Comparison of ENCODE assay signal across 1 cellular context in genomic region chr6:136792066-136792944, GRCh38.
A peak's percentile ranks its signal among the peaks of the same experiment; 100 is the strongest.
TF ChIP-seq lines count a peak whose summit lies in the region.

Gene MAP3K5 (minus strand): TSS chr6:136792477. CDS start chr6:136792157, 320 bp downstream.

TF ChIP-seq in K562, 482 proteins besides CTCF, POLR2A, EP300 and RAD21 (continued from another document and continues in another):
- TF ChIP-seq E4F1 (CRISPR knock-in tag; IDR thresholded peaks at IDR 0.05; ENCODE audit: borderline replicate concordance) (no peak), DLX4 (CRISPR knock-in tag; IDR thresholded peaks at IDR 0.05) (no peak), ZFX (CRISPR knock-in tag; IDR thresholded peaks at IDR 0.05) (peak; percentile 87), SMAD4 (CRISPR knock-in tag; conservative IDR thresholded peaks at IDR 0.05) (peak; percentile 94), TOE1 (IDR thresholded peaks at IDR 0.05; ENCODE audit: borderline replicate concordance) (peak; percentile 76; the same call in 1 of the 2 replicates), TOE1 (CRISPR knock-in tag; IDR thresholded peaks at IDR 0.05; ENCODE audit: borderline replicate concordance, low read depth) (no peak), FIP1L1 (IDR thresholded peaks at IDR 0.05; ENCODE audit: low read depth, low read length, poor library complexity, severe bottlenecking) (peak; percentile 78), CCNT2 (IDR thresholded peaks at IDR 0.05; ENCODE audit: borderline replicate concordance, extremely low read depth, insufficient read length, low read depth, low read length) (peak; percentile 81), CHD2 (IDR thresholded peaks at IDR 0.05; ENCODE audit: low read depth, low read length) (0 out of 2 replicates have a peak, but pooled peaks have one; percentile 2), OTX1 (CRISPR knock-in tag; IDR thresholded peaks at IDR 0.05) (no peak), HDAC1 (IDR thresholded peaks at IDR 0.05) (peak in 1 of 2 experiments; percentile 84; a peak in 2 of 4 replicates), NBN (IDR thresholded peaks at IDR 0.05; ENCODE audit: low read depth) (peak; percentile 88; the same call in 1 of the 2 replicates), MYBL2 (IDR thresholded peaks at IDR 0.05; ENCODE audit: low read depth) (no peak), MYBL2 (CRISPR knock-in tag; IDR thresholded peaks at IDR 0.05; ENCODE audit: borderline replicate concordance) (no peak), SOX6 (IDR thresholded peaks at IDR 0.05) (peak; percentile 58), ATF2 (CRISPR knock-in tag; IDR thresholded peaks at IDR 0.05) (no peak), ZBTB40 (IDR thresholded peaks at IDR 0.05) (peak; percentile 47; the same call in 1 of the 2 replicates), ZBTB40 (CRISPR knock-in tag; IDR thresholded peaks at IDR 0.05) (peak; percentile 61; the same call in 1 of the 2 replicates), ZNF41 (CRISPR knock-in tag; conservative IDR thresholded peaks at IDR 0.05) (no peak), KDM4B (IDR thresholded peaks at IDR 0.05; ENCODE audit: borderline replicate concordance in 2 of 2, low read depth in 1 of 2) (no peak), NKRF (IDR thresholded peaks at IDR 0.05; ENCODE audit: borderline replicate concordance) (peak; percentile 72; the same call in 1 of the 2 replicates), MTA1 (IDR thresholded peaks at IDR 0.05; ENCODE audit: borderline replicate concordance) (peak; percentile 45; the same call in 1 of the 2 replicates), TRIM24 (IDR thresholded peaks at IDR 0.05) (peak in 1 of 2 experiments; percentile 41; a peak in 1 of 4 replicates), POLR2AphosphoS5 (IDR thresholded peaks at IDR 0.05; ENCODE audit: control insufficient read depth, insufficient read depth, low read depth, low read length) (0 out of 2 replicates have a peak, but pooled peaks have one; percentile 25), HDGF (IDR thresholded peaks at IDR 0.05) (no peak), ERF (CRISPR knock-in tag; IDR thresholded peaks at IDR 0.05) (no peak), CEBPZ (IDR thresholded peaks at IDR 0.05; ENCODE audit: borderline replicate concordance, low read depth, low read length) (0 out of 2 replicates have a peak, but pooled peaks have one; percentile 13), PREB (CRISPR knock-in tag; IDR thresholded peaks at IDR 0.05) (no peak), KAT2B (IDR thresholded peaks at IDR 0.05; ENCODE audit: low read depth, low read length) (peak; percentile 88), CSDE1 (IDR thresholded peaks at IDR 0.05) (no peak), PML (IDR thresholded peaks at IDR 0.05; ENCODE audit: low read length) (no peak), THRAP3 (IDR thresholded peaks at IDR 0.05; ENCODE audit: borderline replicate concordance) (no peak), LEF1 (IDR thresholded peaks at IDR 0.05) (no peak), ZNF785 (CRISPR knock-in tag; IDR thresholded peaks at IDR 0.05) (no peak), ZC3H8 (IDR thresholded peaks at IDR 0.05) (no peak), ZNF140 (CRISPR knock-in tag; IDR thresholded peaks at IDR 0.05) (no peak), PTRF (tag; IDR thresholded peaks at IDR 0.05) (no peak), ZFPM2 (CRISPR knock-in tag; IDR thresholded peaks at IDR 0.05) (0 out of 2 replicates have a peak, but pooled peaks have one; percentile 59), ZNF395 (CRISPR knock-in tag; IDR thresholded peaks at IDR 0.05) (peak; percentile 44)
